Comparison of ENCODE assay signal across 11 cellular contexts in the genomic region with DNA sequence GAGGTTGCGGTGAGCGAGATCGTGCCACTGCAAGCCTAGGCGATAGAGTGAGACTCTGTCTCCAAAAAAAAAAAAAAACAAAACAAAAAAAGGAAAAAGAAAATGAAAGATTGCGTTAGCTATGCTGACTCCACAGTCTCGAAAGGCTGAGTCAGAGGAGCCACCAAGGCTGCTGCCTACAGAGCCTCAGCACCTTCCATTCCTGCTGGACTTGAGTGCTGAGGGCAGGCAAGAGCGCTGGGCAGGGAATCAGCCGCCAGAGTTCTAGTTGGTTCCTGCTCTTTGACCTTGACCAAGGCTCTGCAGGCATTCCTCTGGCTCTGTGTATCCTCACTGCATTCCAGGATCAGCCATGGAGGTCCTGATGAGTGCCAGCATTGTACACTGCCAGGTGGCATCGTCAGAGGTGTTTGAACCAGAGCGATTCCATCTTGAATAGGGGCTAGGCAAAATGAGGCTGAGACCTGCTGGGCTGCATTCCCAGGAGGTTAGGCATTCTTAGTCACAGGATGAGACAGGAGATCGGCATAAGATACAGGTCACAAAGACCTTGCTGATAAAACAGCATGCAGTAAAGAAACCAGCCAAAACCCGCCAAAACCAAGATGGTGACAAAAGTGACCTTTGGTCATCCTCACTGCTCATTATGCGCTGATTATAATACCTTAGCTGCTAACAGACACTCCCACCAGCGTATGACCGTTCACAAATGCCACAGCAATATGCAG. TPM values are rescaled to one million over a fixed set of nuclear protein-coding genes. Genes with fewer than 3 reads are reported as not detected.
DNase-seq lines count a peak whose midpoint lies in the region; ATAC-seq lines count a peak whose summit lies in the region.
"Had no signal": no experiment of that assay in that cellular context is flagged by ENCODE, and none has a peak within 500 bp of the region (broad histone marks: within the 10 kb centered on the region; RNA-seq: fewer than 3 reads in every experiment).

No MANE protein-coding gene starts in this region.

- intact Hi-C loops in activated CD4-positive, alpha-beta T cell treated with anti-CD3 and anti-CD28 coated beads for 36 hours (cut with DNase I, micrococcal nuclease) = no loop called here

- H3K27ac Mint-ChIP-seq in activated CD4-positive, alpha-beta T cell treated with anti-CD3 and anti-CD28 coated beads for 36 hours = no peak overlapping the region
- peak overlapping the region; percentile 35 for H3K27ac Mint-ChIP-seq in stimulated activated memory B cell treated with anti-CD40 and anti-IgM and Interleukin-4, amounts not matched to agents 10 μg/mL and 1 μg/mL and 100 μg/mL, for 72 hours
- H3K27ac Mint-ChIP-seq: activated naive CD4-positive, alpha-beta T cell treated with anti-CD3 and anti-CD28 coated beads, Interleukin-2, amount 50 U/mL, for 24 hours had no signal

- H3K27me3 ChIP-seq in SJCRH30 = 0 out of 2 replicates have a peak, but pooled peaks cover 9% of the 10 kb centered on the region

- POLR2A ChIA-PET in activated CD4-positive, alpha-beta T cell treated with anti-CD3 and anti-CD28 coated beads for 36 hours (lab: Charles Lee) = no interaction called here

- H3K4me1 ChIP-seq in SJCRH30 = no peaks in the 10 kb centered on the region

- H3K36me3 ChIP-seq in SJCRH30 = no peaks in the 10 kb centered on the region

- no peak overlapping the region for H3K27ac ChIP-seq in SJCRH30

- peak; percentile 39 for DNase-seq in activated CD4-positive, alpha-beta T cell treated with anti-CD3 and anti-CD28 coated beads for 36 hours
- DNase-seq in activated CD4-positive, alpha-beta T cell treated with anti-CD3 and anti-CD28 coated beads, Interleukin-2, amount 50 U/mL, for 1 hour = no peak
- DNase-seq in RPMI7951 (ENCODE audit: low read depth) (peak; percentile 68), fibroblast of gingiva (ENCODE audit: low read depth) (peak; percentile 60), SJCRH30 (no peak)

- H3K9me3 Mint-ChIP-seq in activated CD4-positive, alpha-beta T cell treated with anti-CD3 and anti-CD28 coated beads for 36 hours (ENCODE audit: low read depth) = no peaks in the 10 kb centered on the region
- no peaks in the 10 kb centered on the region for H3K9me3 Mint-ChIP-seq in stimulated activated memory B cell treated with anti-CD40 and anti-IgM and Interleukin-4, amounts not matched to agents 10 μg/mL and 1 μg/mL and 100 μg/mL, for 72 hours
- H3K9me3 Mint-ChIP-seq: activated naive CD4-positive, alpha-beta T cell treated with anti-CD3 and anti-CD28 coated beads, Interleukin-2, amount 50 U/mL, for 24 hours had no signal

- ATAC-seq in activated CD4-positive, alpha-beta T cell treated with anti-CD3 and anti-CD28 coated beads for 36 hours = peak; percentile 70
- ATAC-seq in stimulated activated memory B cell treated with anti-CD40 and anti-IgM and Interleukin-4, amounts not matched to agents 10 μg/mL and 1 μg/mL and 100 μg/mL, for 72 hours = peak; percentile 88
- ATAC-seq in HG03571 (IDR thresholded peaks at IDR 0.05; ENCODE audit: unreplicated experiment) (no peak), HG02763 (IDR thresholded peaks at IDR 0.05; ENCODE audit: unreplicated experiment) (no peak)

- no peak overlapping the region for H3K4me3 Mint-ChIP-seq in activated CD4-positive, alpha-beta T cell treated with anti-CD3 and anti-CD28 coated beads for 36 hours
- no peak overlapping the region for H3K4me3 Mint-ChIP-seq in stimulated activated memory B cell treated with anti-CD40 and anti-IgM and Interleukin-4, amounts not matched to agents 10 μg/mL and 1 μg/mL and 100 μg/mL, for 72 hours
- H3K4me3 Mint-ChIP-seq: activated naive CD4-positive, alpha-beta T cell treated with anti-CD3 and anti-CD28 coated beads, Interleukin-2, amount 50 U/mL, for 24 hours had no signal

- no peaks in the 10 kb centered on the region for H3K36me3 Mint-ChIP-seq in activated CD4-positive, alpha-beta T cell treated with anti-CD3 and anti-CD28 coated beads for 36 hours (ENCODE audit: low read depth)
- H3K36me3 Mint-ChIP-seq in stimulated activated memory B cell treated with anti-CD40 and anti-IgM and Interleukin-4, amounts not matched to agents 10 μg/mL and 1 μg/mL and 100 μg/mL, for 72 hours = no peaks in the 10 kb centered on the region
- H3K36me3 Mint-ChIP-seq: activated naive CD4-positive, alpha-beta T cell treated with anti-CD3 and anti-CD28 coated beads, Interleukin-2, amount 50 U/mL, for 24 hours had no signal

- no peaks in the 10 kb centered on the region for H3K9me3 ChIP-seq in SJCRH30 (replicated peaks)

- H3K4me3 ChIP-seq in SJCRH30 = no peak overlapping the region

- CTCF ChIA-PET in activated CD4-positive, alpha-beta T cell treated with anti-CD3 and anti-CD28 coated beads for 36 hours (lab: Charles Lee) = interaction anchor here (1.4 kb wide), 1 partner anchor 93 kb away, joined by 5 read pairs; no protein-coding TSS in a partner anchor

- H3K4me1 Mint-ChIP-seq in activated CD4-positive, alpha-beta T cell treated with anti-CD3 and anti-CD28 coated beads for 36 hours = peaks cover 15% of the 10 kb centered on the region
- peaks cover 41% of the 10 kb centered on the region for H3K4me1 Mint-ChIP-seq in stimulated activated memory B cell treated with anti-CD40 and anti-IgM and Interleukin-4, amounts not matched to agents 10 μg/mL and 1 μg/mL and 100 μg/mL, for 72 hours
- H3K4me1 Mint-ChIP-seq: activated naive CD4-positive, alpha-beta T cell treated with anti-CD3 and anti-CD28 coated beads, Interleukin-2, amount 50 U/mL, for 24 hours had no signal

- H3K27me3 Mint-ChIP-seq in activated CD4-positive, alpha-beta T cell treated with anti-CD3 and anti-CD28 coated beads for 36 hours = peaks cover 10% of the 10 kb centered on the region
- peaks cover 13% of the 10 kb centered on the region for H3K27me3 Mint-ChIP-seq in stimulated activated memory B cell treated with anti-CD40 and anti-IgM and Interleukin-4, amounts not matched to agents 10 μg/mL and 1 μg/mL and 100 μg/mL, for 72 hours

RNA-seq across cellular contexts. Expression of a gene that starts 5.9 kb away (rescaled TPM):
- under 1 TPM; 0.14 to 0.30 TPM for total RNA-seq in activated CD4-positive, alpha-beta T cell treated with anti-CD3 and anti-CD28 coated beads for 36 hours
- total RNA-seq in RPMI7951 (2014; rRNA removed; shearing (Covaris generic)) = 1.8 and 2.6 TPM in 2 replicates
- not detected in 2 replicates for total RNA-seq in SJCRH30 (2014; rRNA removed; shearing (Covaris generic))
- total RNA-seq: skeletal muscle tissue, ureter had no signal

RNA-seq across cellular contexts. Expression of a gene that starts 31.0 kb away (rescaled TPM):
- total RNA-seq in activated CD4-positive, alpha-beta T cell treated with anti-CD3 and anti-CD28 coated beads for 36 hours = 1 to 10 TPM; 2.9 to 4.6 TPM
- total RNA-seq in RPMI7951 (2014; rRNA removed; shearing (Covaris generic)) = 1.6 and 2.5 TPM in 2 replicates
- not detected in 2 replicates for total RNA-seq in SJCRH30 (2014; rRNA removed; shearing (Covaris generic))

RNA-seq across cellular contexts. Expression of a gene that starts 32.6 kb away (rescaled TPM):
- under 1 TPM; 0.09 to 0.12 TPM for total RNA-seq in activated CD4-positive, alpha-beta T cell treated with anti-CD3 and anti-CD28 coated beads for 36 hours
- total RNA-seq in RPMI7951 (2014; rRNA removed; shearing (Covaris generic)) = 73.1 and 86.4 TPM in 2 replicates
- 0.28 and 0.77 TPM in 2 replicates for total RNA-seq in SJCRH30 (2014; rRNA removed; shearing (Covaris generic))

Comparison
In these comparisons a context has a peak if more than half of its experiments do, and no peak if none do; other contexts are left out.
1. DNase-seq: peak in activated CD4-positive, alpha-beta T cell treated with anti-CD3 and anti-CD28 coated beads for 36 hours (single experiment), RPMI7951 (single experiment) and fibroblast of gingiva (single experiment); none in activated CD4-positive, alpha-beta T cell treated with anti-CD3 and anti-CD28 coated beads, Interleukin-2, amount 50 U/mL, for 1 hour (single experiment) and SJCRH30 (0 of 2).
2. ATAC-seq: peak in activated CD4-positive, alpha-beta T cell treated with anti-CD3 and anti-CD28 coated beads for 36 hours (single experiment) and stimulated activated memory B cell treated with anti-CD40 and anti-IgM and Interleukin-4, amounts not matched to agents 10 μg/mL and 1 μg/mL and 100 μg/mL, for 72 hours (single experiment); none in HG03571 (single experiment) and HG02763 (single experiment).
3. RNA of a gene that starts 32.6 kb away (total RNA-seq): 73.1 to 86.4 TPM in RPMI7951; 0.28 to 0.77 TPM in SJCRH30 and 0.09 to 0.12 TPM in activated CD4-positive, alpha-beta T cell treated with anti-CD3 and anti-CD28 coated beads for 36 hours; every median in the first group is over 10 times any median in the second.